ENCODE assay signal across 8 cellular contexts in genomic region chr2:71277536-71278103, GRCh38. TPM values are rescaled to one million over a fixed set of nuclear protein-coding genes. Genes with fewer than 3 reads are reported as not detected.
DNase-seq lines count a peak whose midpoint lies in the region; ATAC-seq and TF ChIP-seq lines count a peak whose summit lies in the region.

No MANE protein-coding gene starts in this region.

- DNase-seq in ACHN (peak; percentile 61), GM13977 (ENCODE audit: low spot score) (peak; percentile 23), NCI-H510A (lab: John Stamatoyannopoulos, UW) (peak; percentile 7), fibroblast of lung (ENCODE audit: low read depth in 2 of 2) (peak in 1 of 2 donors; percentile 26), vagina (ENCODE audit: extremely low spot score in 2 of 2) (no peak)
- peak; percentile 30 for DNase-seq in activated T-cell treated with anti-CD3 and anti-CD28 coated beads, Interleukin-2, amount 50 U/mL, for 1 hour
- DNase-seq in naive thymus-derived CD4-positive, alpha-beta T cell = peak in 2 of 9 donors; percentile 13 to 28
- no peak for DNase-seq in stimulated activated naive CD4-positive, alpha-beta T cell treated with Interleukin-2 at 50 U/mL for 16 hours (lab: John Stamatoyannopoulos, UW)

- H3K4me1 ChIP-seq in fibroblast of lung (ENCODE audit: control insufficient read depth, extremely low read depth, insufficient read depth, low read length) (no peaks in the 10 kb centered on the region), vagina (peaks cover 20% of the 10 kb centered on the region)
- peaks cover 4 to 16% of the 10 kb centered on the region in 2 donors for H3K4me1 ChIP-seq in naive thymus-derived CD4-positive, alpha-beta T cell (ENCODE audit: control insufficient read depth in 2 of 2, insufficient read depth in 2 of 2, low read length in 2 of 2)

- H3K27ac ChIP-seq in fibroblast of lung (ENCODE audit: insufficient read depth, low read length) (no peak overlapping the region), vagina (peak overlapping the region; percentile 58)
- no peak overlapping the region for H3K27ac ChIP-seq in naive thymus-derived CD4-positive, alpha-beta T cell (ENCODE audit: low read depth, low read length)

- no peaks in the 10 kb centered on the region for H3K36me3 Mint-ChIP-seq in naive thymus-derived CD4-positive, alpha-beta T cell

- peaks cover 0 to 4% (median 0%) of the 10 kb centered on the region in 11 donors for H3K9me3 Mint-ChIP-seq in naive thymus-derived CD4-positive, alpha-beta T cell

- H3K27ac Mint-ChIP-seq in naive thymus-derived CD4-positive, alpha-beta T cell = peak overlapping the region in 1 of 9 donors; percentile 39

- H3K9me3 ChIP-seq in fibroblast of lung (ENCODE audit: control insufficient read depth, insufficient read depth, low read depth, low read length) (no peaks in the 10 kb centered on the region), vagina (no peaks in the 10 kb centered on the region)
- no peaks in the 10 kb centered on the region for H3K9me3 ChIP-seq in naive thymus-derived CD4-positive, alpha-beta T cell (ENCODE audit: control insufficient read depth in 2 of 3, low read length in 3 of 3)

- TF ChIP-seq CTCF in GM13977 (IDR thresholded peaks at IDR 0.05; ENCODE audit: extremely low read depth, insufficient read depth, missing control alignments) = peak; percentile 11
- TF ChIP-seq CTCF in fibroblast of lung (conservative IDR thresholded peaks at IDR 0.05 in 1 of 2, IDR thresholded peaks at IDR 0.05 in 1 of 2; ENCODE audit: low read depth in 1 of 2, low read length in 2 of 2) = peak; percentile 7 to 26
- TF ChIP-seq CTCF in vagina (IDR thresholded peaks at IDR 0.05) = no peak

- H3K4me1 Mint-ChIP-seq in naive thymus-derived CD4-positive, alpha-beta T cell = peaks cover 10 to 18% (median 13%) of the 10 kb centered on the region in 7 donors

- in situ Hi-C loops in ACHN (cut with HindIII; ENCODE audit: low pct_ligation_motif_present, low pct_unique_long_range_greater_than_20kb, low sequenced_read_pairs) = no loop called here
- in situ Hi-C loops in GM13977 (cut with MboI; ENCODE audit: low pct_unique_long_range_greater_than_20kb, low sequenced_read_pairs, unreplicated experiment) = no loop called here

- POLR2A ChIA-PET in naive thymus-derived CD4-positive, alpha-beta T cell (lab: Charles Lee) = interaction anchor here (1.7 kb wide), 1 partner anchor 209 kb away, joined by 4 read pairs; the partner anchor contains the start of gene NAGK

- CTCF ChIA-PET in naive thymus-derived CD4-positive, alpha-beta T cell (lab: Charles Lee) = no interaction called here

- H3K4me3 ChIP-seq in fibroblast of lung (replicated peaks in 1 of 4; ENCODE audit: control extremely low read depth in 1 of 4, insufficient read depth in 1 of 4, low read depth in 3 of 4, low read length in 4 of 4) = peak overlapping the region; percentile 17 to 62 (median 48)
- peak overlapping the region; percentile 67 for H3K4me3 ChIP-seq in naive thymus-derived CD4-positive, alpha-beta T cell (ENCODE audit: low read length)
- H3K4me3 ChIP-seq in vagina = peak overlapping the region; percentile 61

- no peaks in the 10 kb centered on the region for H3K36me3 ChIP-seq in fibroblast of lung (ENCODE audit: control insufficient read depth, insufficient read depth, low read length)
- H3K36me3 ChIP-seq in naive thymus-derived CD4-positive, alpha-beta T cell (ENCODE audit: control insufficient read depth in 2 of 3, insufficient read depth in 3 of 3, low read length in 3 of 3) = no peaks in the 10 kb centered on the region
- H3K36me3 ChIP-seq in vagina = no peaks in the 10 kb centered on the region

- intact Hi-C loops in naive thymus-derived CD4-positive, alpha-beta T cell (cut with micrococcal nuclease) = loop anchor here in 1 of 2 donors (2.0 to 5.0 kb wide), 2 partner anchors 55 to 209 kb away; partner anchors contain the start of genes NAGK and ZNF638
- intact Hi-C loops in vagina (cut with DNase I) = no loop called here

- H3K27me3 Mint-ChIP-seq in naive thymus-derived CD4-positive, alpha-beta T cell = peaks cover 78 to 86% (median 85%) of the 10 kb centered on the region in 5 donors

- peaks cover 7% of the 10 kb centered on the region for H3K27me3 ChIP-seq in fibroblast of lung (ENCODE audit: control insufficient read depth, insufficient read depth, low read length)
- peaks cover 11 to 15% of the 10 kb centered on the region in 2 donors for H3K27me3 ChIP-seq in naive thymus-derived CD4-positive, alpha-beta T cell (ENCODE audit: control insufficient read depth in 2 of 2, insufficient read depth in 2 of 2, low read length in 2 of 2)
- peaks cover 6% of the 10 kb centered on the region for H3K27me3 ChIP-seq in vagina

- no peak for TF ChIP-seq POLR2A in vagina (IDR thresholded peaks at IDR 0.05)

- no peak overlapping the region for H3K9ac ChIP-seq in fibroblast of lung (ENCODE audit: insufficient read depth, low read length)

- peak overlapping the region; percentile 54 for H3K4me2 ChIP-seq in fibroblast of lung (ENCODE audit: extremely low read depth, insufficient read depth, low read length)

- H3K79me2 ChIP-seq in fibroblast of lung (ENCODE audit: control insufficient read depth, insufficient read depth, low read length) = no peaks in the 10 kb centered on the region

- peak overlapping the region; percentile 37 to 85 (median 76) for H3K4me3 Mint-ChIP-seq in naive thymus-derived CD4-positive, alpha-beta T cell

- ATAC-seq in naive thymus-derived CD4-positive, alpha-beta T cell = peak; percentile 22

- H2AFZ ChIP-seq in fibroblast of lung (ENCODE audit: low read length) = peak overlapping the region; percentile 45

- no peaks in the 10 kb centered on the region for H4K20me1 ChIP-seq in fibroblast of lung (ENCODE audit: control insufficient read depth, extremely low read depth, insufficient read depth, low read length)

RNA-seq across cellular contexts. Expression of gene PAIP2B, which starts 50.7 kb away (rescaled TPM):
- total RNA-seq in fibroblast of lung (1.2 and 1.5 TPM in 2 replicates), vagina (7.6 TPM)
- 0.16 and 0.22 TPM in 2 replicates for polyA plus RNA-seq in fibroblast of lung
- polyA plus RNA-seq in fibroblast of lung (2012) = 0.10 and 0.34 TPM in 2 replicates
- polyA minus RNA-seq in fibroblast of lung (ENCODE audit: low replicate concordance) = not detected in 2 replicates
- 10 to 100 TPM in 2 of 5 experiments, 1 to 10 TPM in 3; 1.3 to 14.1 (median 5.0) TPM for total RNA-seq in naive thymus-derived CD4-positive, alpha-beta T cell
- polyA plus RNA-seq in naive thymus-derived CD4-positive, alpha-beta T cell = 1 to 10 TPM; 2.0 to 2.8 TPM

RNA-seq across cellular contexts. Expression of gene ZNF638, which starts 54.0 kb away (rescaled TPM):
- total RNA-seq in fibroblast of lung (125 and 190 TPM in 2 replicates), vagina (139 TPM)
- 54.3 and 63.8 TPM in 2 replicates for polyA plus RNA-seq in fibroblast of lung
- 43.4 and 44.5 TPM in 2 replicates for polyA plus RNA-seq in fibroblast of lung (2012)
- 23.0 and 35.7 TPM in 2 replicates for polyA minus RNA-seq in fibroblast of lung (ENCODE audit: low replicate concordance)
- 100 to 1,000 TPM; 113 to 204 (median 121) TPM for total RNA-seq in naive thymus-derived CD4-positive, alpha-beta T cell
- 10 to 100 TPM; 57.6 to 72.7 TPM for polyA plus RNA-seq in naive thymus-derived CD4-positive, alpha-beta T cell

Comparison
In these comparisons a context has a peak if more than half of its experiments do, and no peak if none do; other contexts are left out.
1. DNase-seq: peak in ACHN (single experiment), GM13977 (single experiment), NCI-H510A (single experiment) and activated T-cell treated with anti-CD3 and anti-CD28 coated beads, Interleukin-2, amount 50 U/mL, for 1 hour (single experiment); none in vagina (0 of 2) and stimulated activated naive CD4-positive, alpha-beta T cell treated with Interleukin-2 at 50 U/mL for 16 hours (single experiment).
2. CTCF ChIP-seq: peak in GM13977 (single experiment) and fibroblast of lung (2 of 2); none in vagina (0 of 3).
3. Peak in every context shown above with its lines, with median percentiles within 50 percentile points of each other: H3K4me3 ChIP-seq.